8 cellular contexts compared by ENCODE assay signal in genomic region chr11:6646631-6647281, GRCh38. TPM values are rescaled to one million over a fixed set of nuclear protein-coding genes. Genes with fewer than 3 reads are reported as not detected.
DNase-seq lines count a peak whose midpoint lies in the region; ATAC-seq and TF ChIP-seq lines count a peak whose summit lies in the region.

No MANE protein-coding gene starts in this region.

- H3K4me1 ChIP-seq in esophagus squamous epithelium = peaks cover 15 to 41% (median 23%) of the 10 kb centered on the region in 3 donors
- H3K4me1 ChIP-seq in psoas muscle = peaks cover 11% of the 10 kb centered on the region

- intact Hi-C loops in esophagus squamous epithelium (cut with DNase I) = no loop called here
- intact Hi-C loops in psoas muscle (cut with DNase I) = no loop called here

- TF ChIP-seq POLR2A in esophagus squamous epithelium (IDR thresholded peaks at IDR 0.05) = no peak

- H3K9me3 ChIP-seq in esophagus squamous epithelium (no peaks in the 10 kb centered on the region), psoas muscle (no peaks in the 10 kb centered on the region)

- H3K4me3 ChIP-seq in esophagus squamous epithelium (no peak overlapping the region), psoas muscle (no peak overlapping the region)

- DNase-seq in activated T-cell treated with anti-CD3 and anti-CD28 coated beads, Interleukin-2, amount 50 U/mL, for 1 hour = peak; percentile 42
- no peak for DNase-seq in activated T-cell treated with anti-CD3 and anti-CD28 coated beads for 4 hours
- DNase-seq in esophagus squamous epithelium (lab: John Stamatoyannopoulos, UW) = no peak
- no peak for DNase-seq in psoas muscle
- no peak for DNase-seq in NCI-H1417 (lab: John Stamatoyannopoulos, UW)
- DNase-seq in SW 1271 (lab: John Stamatoyannopoulos, UW) = no peak

- H3K36me3 ChIP-seq in esophagus squamous epithelium (no peaks in the 10 kb centered on the region), psoas muscle (ENCODE audit: insufficient read depth in 1 of 2, low read depth in 1 of 2) (no peaks in the 10 kb centered on the region)

- ATAC-seq in HG02798 (IDR thresholded peaks at IDR 0.05; ENCODE audit: poor library complexity, unreplicated experiment) (peak; percentile 89), psoas muscle (peak; percentile 32 to 77 (median 48))

- WGBS in esophagus squamous epithelium, 2 donors = 37 to 49% methylated on average over 6 of the region's 7 CpGs
- WGBS in psoas muscle, 3 donors = 33 to 40% (median 40%) methylated on average over 7 of the region's 7 CpGs

- peak overlapping the region; percentile 38 to 85 (median 72) for H3K27ac ChIP-seq in esophagus squamous epithelium
- H3K27ac ChIP-seq in psoas muscle = peak overlapping the region; percentile 54

- TF ChIP-seq CTCF in esophagus squamous epithelium (IDR thresholded peaks at IDR 0.05) (no peak), psoas muscle (IDR thresholded peaks at IDR 0.05) (no peak)

- H3K27me3 ChIP-seq in esophagus squamous epithelium (peaks cover 0 to 14% (median 0%) of the 10 kb centered on the region in 4 donors), psoas muscle (ENCODE audit: insufficient read depth in 3 of 3, low read length in 2 of 3) (peaks cover 0 to 5% (median 0%) of the 10 kb centered on the region in 3 donors)

TF ChIP-seq in PFSK-1, 5 proteins besides CTCF, POLR2A, EP300 and RAD21:
- TF ChIP-seq POLR2AphosphoS5 (IDR thresholded peaks at IDR 0.05; ENCODE audit: low read depth, low read length) (peak; percentile 59; the same call in 1 of the 2 replicates), FOXP2 (optimal IDR thresholded peaks at IDR 0.05; ENCODE audit: borderline replicate concordance, extremely low read depth, extremely low read length, insufficient read depth) (peak; percentile 61), SIN3A (IDR thresholded peaks at IDR 0.05; ENCODE audit: borderline replicate concordance, insufficient read depth, low read length) (no peak), REST (IDR thresholded peaks at IDR 0.05; ENCODE audit: insufficient read depth in 1 of 2, low read depth in 2 of 2, low read length in 2 of 2) (peak; percentile 11 to 25; a peak in 1 of 4 replicates), TAF1 (IDR thresholded peaks at IDR 0.05; ENCODE audit: borderline replicate concordance, insufficient read depth, low read length) (no peak)

RNA-seq across cellular contexts. Expression of gene DCHS1, which starts 8.9 kb away (rescaled TPM):
- polyA plus RNA-seq in PFSK-1 (2012; ENCODE audit: insufficient read length, low read depth) = 1.7 TPM
- total RNA-seq in esophagus squamous epithelium (1 to 10 TPM; 1.1 to 9.9 (median 2.3) TPM), psoas muscle (1 to 10 TPM; 3.2 to 7.2 (median 5.4) TPM)
- 1 to 10 TPM in 2 of 3 donors, under 1 TPM in 1; 0.98 to 1.7 (median 1.1) TPM for polyA plus RNA-seq in psoas muscle

RNA-seq across cellular contexts. Expression of gene TPP1, which starts 27.5 kb away (rescaled TPM):
- polyA plus RNA-seq in PFSK-1 (2012; ENCODE audit: insufficient read length, low read depth) = 86.6 TPM
- total RNA-seq in esophagus squamous epithelium (10 to 100 TPM; 15.4 to 34.9 (median 27.8) TPM), psoas muscle (10 to 100 TPM; 28.0 to 50.2 (median 35.8) TPM)
- polyA plus RNA-seq in psoas muscle = 10 to 100 TPM; 11.8 to 30.0 (median 21.6) TPM

RNA-seq across cellular contexts. Expression of gene TAF10, which starts 34.7 kb away (rescaled TPM):
- 174 TPM for polyA plus RNA-seq in PFSK-1 (2012; ENCODE audit: insufficient read length, low read depth)
- total RNA-seq in esophagus squamous epithelium (10 to 100 TPM; 31.9 to 69.2 (median 48.6) TPM), psoas muscle (100 to 1,000 TPM in 2 of 4 donors, 10 to 100 TPM in 2; 70.4 to 119 (median 99.5) TPM)
- polyA plus RNA-seq in psoas muscle = 10 to 100 TPM; 67.0 to 80.3 (median 67.1) TPM

RNA-seq across cellular contexts. Expression of gene MRPL17, which starts 36.4 kb away (rescaled TPM):
- polyA plus RNA-seq in PFSK-1 (2012; ENCODE audit: insufficient read length, low read depth) = 136 TPM
- total RNA-seq in esophagus squamous epithelium = 10 to 100 TPM; 18.9 to 31.8 (median 26.1) TPM
- 10 to 100 TPM; 27.2 to 44.8 (median 38.8) TPM for total RNA-seq in psoas muscle
- polyA plus RNA-seq in psoas muscle = 10 to 100 TPM; 43.0 to 95.6 (median 47.0) TPM

RNA-seq across cellular contexts. Expression of gene ILK, which starts 43.2 kb away (rescaled TPM):
- polyA plus RNA-seq in PFSK-1 (2012; ENCODE audit: insufficient read length, low read depth) = 142 TPM
- total RNA-seq in esophagus squamous epithelium (100 to 1,000 TPM in 1 of 4 donors, 10 to 100 TPM in 3; 34.5 to 128 (median 49.5) TPM), psoas muscle (10 to 100 TPM; 68.3 to 96.6 (median 84.3) TPM)
- 100 to 1,000 TPM in 2 of 3 donors, 10 to 100 TPM in 1; 75.8 to 173 (median 104) TPM for polyA plus RNA-seq in psoas muscle
